ENCODE assay signal across 1 cellular context in the genomic region with DNA sequence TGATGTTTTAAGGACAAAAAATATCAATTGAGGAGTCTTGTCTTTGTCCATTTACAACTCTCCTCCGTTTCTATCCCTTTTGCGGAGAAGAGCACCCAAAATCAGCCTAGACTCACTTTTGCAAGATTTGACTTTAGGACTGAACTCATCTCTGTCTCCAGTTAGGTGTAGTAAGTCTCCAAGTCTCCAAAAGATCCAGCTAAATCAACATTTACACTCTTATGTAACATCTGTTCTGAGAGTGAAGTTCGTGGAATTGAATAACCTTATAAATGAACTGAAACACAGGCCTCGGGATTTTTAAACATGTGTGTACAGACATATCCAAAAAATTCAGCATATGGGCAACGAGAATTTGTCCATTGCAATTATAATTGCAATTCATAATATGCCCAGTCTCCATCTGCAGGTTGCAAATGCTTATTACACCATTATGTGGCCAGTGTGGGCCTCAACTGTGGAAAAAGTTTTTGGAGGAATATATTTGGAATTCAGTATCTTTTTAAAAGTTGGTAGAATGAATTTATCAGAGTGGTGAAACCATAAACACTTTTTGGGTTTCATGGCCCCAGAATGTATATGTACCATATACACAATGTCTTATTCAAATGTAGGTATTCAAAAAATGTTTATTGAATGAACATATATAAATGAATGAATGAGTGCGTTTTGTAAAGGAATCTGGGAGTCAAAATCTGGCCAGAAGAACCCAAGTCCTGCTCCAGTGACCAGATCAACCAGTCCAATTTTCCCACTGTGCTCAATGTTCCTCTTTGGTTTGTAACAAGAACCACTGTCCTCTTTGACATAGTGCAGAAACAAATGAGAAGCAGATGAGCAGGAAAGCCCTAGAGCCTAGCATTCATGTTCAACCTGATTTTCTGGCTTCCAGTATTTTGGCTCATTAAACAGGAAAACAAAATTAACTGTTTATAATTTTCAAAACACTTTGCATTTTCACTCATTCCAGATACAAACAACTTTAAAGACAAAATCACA.
TF ChIP-seq lines count a peak whose summit lies in the region.

No MANE protein-coding gene starts in this region.

TF ChIP-seq in SK-N-SH treated with all-trans-retinoic acid at 6 μM for 48 hours, 23 proteins besides CTCF, POLR2A, EP300 and RAD21 (continued from another document):
- TF ChIP-seq GLIS3 (CRISPR knock-in tag; IDR thresholded peaks at IDR 0.05) (no peak), RARB (CRISPR knock-in tag; IDR thresholded peaks at IDR 0.05) (no peak), ZC3H10 (CRISPR knock-in tag; IDR thresholded peaks at IDR 0.05) (no peak), PPARA (CRISPR knock-in tag; IDR thresholded peaks at IDR 0.05; ENCODE audit: borderline replicate concordance) (no peak), ZNF565 (CRISPR knock-in tag; conservative IDR thresholded peaks at IDR 0.05; ENCODE audit: low read depth) (no peak), SNAI2 (CRISPR knock-in tag; IDR thresholded peaks at IDR 0.05) (no peak), ISL1 (CRISPR knock-in tag; IDR thresholded peaks at IDR 0.05) (no peak), TCF4 (CRISPR knock-in tag; IDR thresholded peaks at IDR 0.05; ENCODE audit: borderline replicate concordance) (no peak), ARNTL (CRISPR knock-in tag; IDR thresholded peaks at IDR 0.05; ENCODE audit: borderline replicate concordance, low read depth) (no peak), CSRNP3 (CRISPR knock-in tag; IDR thresholded peaks at IDR 0.05) (no peak), CSDC2 (CRISPR knock-in tag; IDR thresholded peaks at IDR 0.05) (no peak), PATZ1 (CRISPR knock-in tag; IDR thresholded peaks at IDR 0.05; ENCODE audit: borderline replicate concordance) (no peak)
